8 cellular contexts compared by ENCODE assay signal in genomic region chr6:14210663-14211595, GRCh38.
A peak's percentile ranks its signal among the peaks of the same experiment; 100 is the strongest.
DNase-seq lines count a peak whose midpoint lies in the region; ATAC-seq and TF ChIP-seq lines count a peak whose summit lies in the region.

No MANE protein-coding gene starts in this region.

- H3K4me1 Mint-ChIP-seq in chondrocyte (ENCODE audit: low read depth): peaks cover 15% of the 10 kb centered on the region

- ATAC-seq in GM19023 (IDR thresholded peaks at IDR 0.05; ENCODE audit: unreplicated experiment) (peak; percentile 97), HG03196 (IDR thresholded peaks at IDR 0.05; ENCODE audit: unreplicated experiment) (peak; percentile 88)

- peak overlapping the region; percentile 59 for H3K27ac Mint-ChIP-seq in chondrocyte (ENCODE audit: unreplicated experiment)

- peaks cover 2% of the 10 kb centered on the region for H3K27me3 Mint-ChIP-seq in chondrocyte (ENCODE audit: low read depth)

- peak overlapping the region; percentile 80 for H3K4me3 Mint-ChIP-seq in chondrocyte (ENCODE audit: unreplicated experiment)

- DNase-seq in AML-193 (lab: John Stamatoyannopoulos, UW) (peak; percentile 95 to 98), NCI-H226 (peak; percentile 84), chondrocyte (ENCODE audit: low spot score) (peak; percentile 96), kidney glomerular epithelial cell (lab: John Stamatoyannopoulos, UW) (peak; percentile 80)
- peak; percentile 83 for DNase-seq in activated CD4-positive, alpha-beta T cell treated with anti-CD3 and anti-CD28 coated beads for 1 hour
- DNase-seq in stimulated activated CD4-positive, alpha-beta T cell treated with anti-CD3 and anti-CD28 coated beads, Interleukin-15, amount 100 ng/mL, for 48 hours (ENCODE audit: low read depth in 2 of 2): peak; percentile 84 to 89

- peaks cover 1% of the 10 kb centered on the region for H3K36me3 Mint-ChIP-seq in chondrocyte (ENCODE audit: low read depth)

- TF ChIP-seq CTCF in chondrocyte (IDR thresholded peaks at IDR 0.05): peak; percentile 84

- no peaks in the 10 kb centered on the region for H3K9me3 Mint-ChIP-seq in chondrocyte (ENCODE audit: low read depth)

Comparison
In these comparisons a context has a peak if more than half of its experiments do, and no peak if none do; other contexts are left out.
1. Peak in every context shown above with its lines: DNase-seq and ATAC-seq.